ENCODE assay signal across 8 cellular contexts in the genomic region with DNA sequence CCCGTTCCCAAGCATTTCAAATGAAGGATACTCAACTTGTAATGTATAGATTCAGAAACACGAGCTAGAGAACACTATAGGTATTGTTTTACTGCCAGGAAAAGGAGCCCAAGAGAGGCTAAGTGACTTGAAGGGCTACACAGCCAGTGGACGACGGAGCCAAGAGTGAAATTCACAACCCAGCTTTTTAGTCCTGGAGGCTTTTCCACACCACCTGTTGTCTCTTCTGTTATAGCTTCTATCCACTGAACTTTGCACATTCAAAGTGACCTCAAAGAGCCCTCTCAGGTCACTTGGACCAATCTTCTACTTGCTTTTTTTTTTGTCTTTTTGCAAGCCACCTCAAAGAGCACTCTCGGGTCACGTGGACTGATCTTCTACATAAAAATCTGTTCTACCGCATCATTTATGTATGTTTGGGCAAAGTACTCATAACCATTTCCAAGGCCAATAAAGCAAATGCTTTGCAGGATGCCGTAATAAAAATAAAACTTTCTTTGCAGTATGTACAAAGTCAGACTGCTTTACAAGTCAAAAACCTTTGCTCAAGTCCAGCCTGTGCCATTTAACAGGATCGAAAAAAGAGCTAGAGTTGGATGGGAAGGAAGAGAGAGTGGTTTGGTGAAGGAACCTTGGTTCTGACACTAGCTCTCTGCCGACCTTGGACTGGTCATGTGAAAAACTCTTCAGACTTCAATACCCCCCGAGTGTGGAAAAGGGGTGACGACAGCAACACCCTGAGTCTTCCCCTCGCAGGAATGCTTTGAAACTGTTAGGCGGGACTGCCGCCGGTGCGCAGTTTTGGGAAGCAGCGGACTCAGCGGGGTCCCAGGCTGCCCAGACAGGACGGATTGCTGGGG. TPM values are rescaled to one million over a fixed set of nuclear protein-coding genes. Genes with fewer than 3 reads are reported as not detected.
DNase-seq lines count a peak whose midpoint lies in the region; ATAC-seq and TF ChIP-seq lines count a peak whose summit lies in the region.

No MANE protein-coding gene starts in this region.

- DNase-seq in AG10803 (ENCODE audit: low read depth) (peak; percentile 36), Peyer's patch (peak in 1 of 3 donors; percentile 22), mesothelial cell of epicardium (ENCODE audit: low spot score in 2 of 2, unreplicated experiment in 2 of 2) (no peak), vagina (ENCODE audit: extremely low spot score in 2 of 2) (no peak), NCI-H2029 treated with DMSO at 0.1 percent for 48 hours (lab: John Stamatoyannopoulos, UW) (no peak)
- DNase-seq in activated CD8-positive, alpha-beta memory T cell treated with anti-CD3 and anti-CD28 coated beads, Interleukin-2, amount 50 U/mL, for 4 hours = no peak

- TF ChIP-seq POLR2A in Peyer's patch (IDR thresholded peaks at IDR 0.05) (no peak), vagina (IDR thresholded peaks at IDR 0.05) (no peak)

- peak overlapping the region; percentile 77 to 86 (median 84) for H3K27ac ChIP-seq in Peyer's patch
- peak overlapping the region; percentile 74 for H3K27ac ChIP-seq in vagina

- H3K4me3 Mint-ChIP-seq in dendritic cell treated with granulocyte-macrophage colony-stimulating factor and Interleukin-4, amounts not matched to agents 40 ng/mL and 50 ng/mL, for 4 days = peak overlapping the region; percentile 93
- H3K4me3 Mint-ChIP-seq in mesothelial cell of epicardium = peak overlapping the region; percentile 90

- H3K4me1 Mint-ChIP-seq in dendritic cell treated with granulocyte-macrophage colony-stimulating factor and Interleukin-4, amounts not matched to agents 40 ng/mL and 50 ng/mL, for 4 days (ENCODE audit: low read depth) = peaks cover 12% of the 10 kb centered on the region
- H3K4me1 Mint-ChIP-seq in mesothelial cell of epicardium = peaks cover 17% of the 10 kb centered on the region

- peaks cover 0 to 6% (median 0%) of the 10 kb centered on the region in 4 donors for H3K4me1 ChIP-seq in Peyer's patch
- peaks cover 10% of the 10 kb centered on the region for H3K4me1 ChIP-seq in vagina

- H3K9me3 Mint-ChIP-seq in dendritic cell treated with granulocyte-macrophage colony-stimulating factor and Interleukin-4, amounts not matched to agents 40 ng/mL and 50 ng/mL, for 4 days = no peaks in the 10 kb centered on the region
- no peaks in the 10 kb centered on the region for H3K9me3 Mint-ChIP-seq in mesothelial cell of epicardium

- H3K27me3 Mint-ChIP-seq in dendritic cell treated with granulocyte-macrophage colony-stimulating factor and Interleukin-4, amounts not matched to agents 40 ng/mL and 50 ng/mL, for 4 days = peaks cover 3% of the 10 kb centered on the region
- H3K27me3 Mint-ChIP-seq in mesothelial cell of epicardium (ENCODE audit: low read depth) = no peaks in the 10 kb centered on the region

- H3K9me3 ChIP-seq in Peyer's patch (no peaks in the 10 kb centered on the region), vagina (no peaks in the 10 kb centered on the region)

- no peaks in the 10 kb centered on the region for H3K36me3 Mint-ChIP-seq in dendritic cell treated with granulocyte-macrophage colony-stimulating factor and Interleukin-4, amounts not matched to agents 40 ng/mL and 50 ng/mL, for 4 days (ENCODE audit: low read depth)
- no peaks in the 10 kb centered on the region for H3K36me3 Mint-ChIP-seq in mesothelial cell of epicardium

- H3K36me3 ChIP-seq in Peyer's patch (no peaks in the 10 kb centered on the region), vagina (no peaks in the 10 kb centered on the region)

- TF ChIP-seq CTCF in AG10803 (conservative IDR thresholded peaks at IDR 0.05; ENCODE audit: low read length) = no peak
- no peak for TF ChIP-seq CTCF in Peyer's patch (IDR thresholded peaks at IDR 0.05)
- TF ChIP-seq CTCF in mesothelial cell of epicardium (IDR thresholded peaks at IDR 0.05; ENCODE audit: unreplicated experiment) = no peak
- TF ChIP-seq CTCF in vagina (IDR thresholded peaks at IDR 0.05) = no peak

- H3K4me3 ChIP-seq in AG10803 (ENCODE audit: low read length) (peak overlapping the region; percentile 84), Peyer's patch (peak overlapping the region; percentile 71 to 95 (median 82)), vagina (peak overlapping the region; percentile 95)

- peak overlapping the region; percentile 87 for H3K27ac Mint-ChIP-seq in dendritic cell treated with granulocyte-macrophage colony-stimulating factor and Interleukin-4, amounts not matched to agents 40 ng/mL and 50 ng/mL, for 4 days
- peak overlapping the region; percentile 73 for H3K27ac Mint-ChIP-seq in mesothelial cell of epicardium

- H3K27me3 ChIP-seq in Peyer's patch (no peaks in the 10 kb centered on the region), vagina (no peaks in the 10 kb centered on the region)

- intact Hi-C loops in dendritic cell treated with granulocyte-macrophage colony-stimulating factor and Interleukin-4, amounts not matched to agents 40 ng/mL and 50 ng/mL, for 4 days (cut with micrococcal nuclease) = loop anchor here (5.0 kb wide), 1 partner anchor 1234 kb away; the partner anchor contains the start of gene CHCHD3
- intact Hi-C loops in vagina (cut with DNase I) = no loop called here

- peak; percentile 4 for ATAC-seq in GM19395 (IDR thresholded peaks at IDR 0.05; ENCODE audit: unreplicated experiment)

RNA-seq across cellular contexts. Expression of gene SLC35B4, which starts 0.8 kb away (rescaled TPM):
- total RNA-seq in Peyer's patch (10 to 100 TPM in 2 of 4 donors, 1 to 10 TPM in 2; 5.6 to 12.8 (median 9.6) TPM), mesothelial cell of epicardium (24.5 to 25.8 TPM (median 25.4 TPM) in 3 replicates), vagina (13.0 TPM)
